Comparison of ENCODE assay signal across 8 cellular contexts in the genomic region with DNA sequence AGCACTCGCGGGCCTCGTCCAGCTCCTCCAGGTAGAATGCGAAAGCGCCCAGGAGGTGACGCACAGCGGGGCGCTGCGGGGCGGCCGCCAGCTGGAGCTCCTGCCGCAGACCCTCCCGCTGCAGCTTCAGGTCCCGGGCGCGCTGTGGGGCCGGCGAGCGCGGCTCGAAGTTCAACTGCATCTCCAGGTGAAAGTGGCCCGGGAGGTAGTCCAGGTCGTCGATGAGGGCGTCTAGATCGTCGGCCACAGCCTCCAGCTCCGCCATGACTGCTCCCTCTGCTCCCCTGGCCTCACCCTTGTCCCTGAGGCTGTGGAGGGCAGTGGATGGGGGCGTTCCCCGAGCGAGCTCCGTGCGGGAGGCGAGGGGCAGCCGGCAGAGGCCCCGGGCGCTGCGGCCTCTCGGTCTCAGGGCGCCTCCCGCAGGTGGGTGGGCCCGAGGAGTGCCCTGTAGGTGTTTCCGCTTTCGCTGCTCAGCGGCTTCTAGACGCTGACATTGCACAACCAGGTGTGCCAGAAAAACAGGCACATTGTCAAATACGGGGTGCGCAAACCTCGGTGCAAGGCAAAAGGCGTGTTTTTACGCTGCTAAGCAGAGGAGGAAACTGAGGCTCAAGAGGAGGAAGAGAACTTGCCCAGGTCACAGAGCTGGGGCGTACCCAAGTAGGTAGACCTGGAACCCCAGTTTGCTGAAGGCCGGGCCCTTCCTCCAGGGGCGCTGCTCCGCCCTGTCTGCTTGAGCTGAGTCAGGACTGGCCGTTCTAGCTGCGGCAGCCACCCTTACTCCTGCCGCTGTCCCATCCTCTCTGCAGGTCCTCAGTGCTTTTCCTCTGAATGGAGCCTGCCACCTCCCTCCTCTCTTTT. TPM values are rescaled to one million over a fixed set of nuclear protein-coding genes. Genes with fewer than 3 reads are reported as not detected.
A peak's percentile ranks its signal among the peaks of the same experiment; 100 is the strongest.
DNase-seq lines count a peak whose midpoint lies in the region; ATAC-seq, FAIRE-seq and TF ChIP-seq lines count a peak whose summit lies in the region.

A gene (minus strand): TSS at position 425 of the 861 bp plus-strand sequence. CDS start 160 bp downstream, at position 265.

- DNase-seq in A549 (ENCODE audit: low read depth in 1 of 2, low spot score in 1 of 2) (no peak), T-helper 17 cell (peak; percentile 50 to 59 (median 58)), astrocyte of the hippocampus (ENCODE audit: low read depth, low spot score) (peak; percentile 18), kidney epithelial cell (ENCODE audit: low read depth) (no peak), T1000 (lab: John Stamatoyannopoulos, UW) (no peak)
- peak; percentile 58 to 61 for DNase-seq in stimulated activated CD4-positive, alpha-beta T cell treated with anti-CD3 and anti-CD28 coated beads, Interleukin-4, amount 100 ng/mL, for 48 hours (ENCODE audit: low read depth in 2 of 2)

- TF ChIP-seq EP300 in A549 (IDR thresholded peaks at IDR 0.05) = no peak

- H3K27me3 Mint-ChIP-seq in T-helper 17 cell = no peaks in the 10 kb centered on the region

- POLR2A ChIA-PET in A549 (lab: Yijun Ruan, JAX) = no interaction called here

- CTCF ChIA-PET in A549 (lab: Yijun Ruan, JAX) = interaction anchor here (1.1 to 1.2 kb wide), 4 partner anchors 8 to 221 kb away, joined by 3 to 4 read pairs (median 3); no protein-coding TSS in a partner anchor

- H3K4me1 ChIP-seq in A549 = peaks cover 7% of the 10 kb centered on the region; the same call in 2 of the 3 replicates

- H3K4me3 ChIP-seq in A549 = no peak within 1 kb of the TSS
- H3K4me3 ChIP-seq in kidney epithelial cell (ENCODE audit: low read depth, low read length) = peak within 1 kb of the TSS; percentile 29

- no peaks in the 10 kb centered on the region for H3K9me3 ChIP-seq in A549
- no peaks in the 10 kb centered on the region for H3K9me3 ChIP-seq in T-helper 17 cell (ENCODE audit: control insufficient read depth, low read length, poor library complexity, severe bottlenecking)

- peaks cover 54% of the 10 kb centered on the region for H3K4me1 Mint-ChIP-seq in T-helper 17 cell

- ATAC-seq in A549 = peak; percentile 61 to 80; a peak in 4 of 6 replicates
- peak; percentile 82 for ATAC-seq in HG03280 (IDR thresholded peaks at IDR 0.05; ENCODE audit: unreplicated experiment)
- peak; percentile 91 for ATAC-seq in T-helper 17 cell

- H3K27me3 ChIP-seq in kidney epithelial cell (ENCODE audit: control insufficient read depth, insufficient read depth, low read length) = peaks cover 14% of the 10 kb centered on the region

- no peak within 1 kb of the TSS for H3K4me2 ChIP-seq in A549

- TF ChIP-seq POLR2A in A549 (IDR thresholded peaks at IDR 0.05; ENCODE audit: low read length) (no peak), GM19099 (IDR thresholded peaks at IDR 0.05; ENCODE audit: extremely low read depth, insufficient read length, low read depth) (peak; percentile 42)

- FAIRE-seq in A549 (lab: Jason Lieb, UNC) = no peak

- no peak for TF ChIP-seq RAD21 in A549 (conservative IDR thresholded peaks at IDR 0.05 in 1 of 2, IDR thresholded peaks at IDR 0.05 in 1 of 2)

- TF ChIP-seq CTCF in A549 (IDR thresholded peaks at IDR 0.05) (no peak), kidney epithelial cell (IDR thresholded peaks at IDR 0.05; ENCODE audit: insufficient read depth, low read length, poor library complexity, severe bottlenecking) (peak; percentile 53)

- H3K36me3 ChIP-seq in kidney epithelial cell (ENCODE audit: control insufficient read depth, insufficient read depth, low read length) = no peaks in the 10 kb centered on the region

- no peaks in the 10 kb centered on the region for H3K36me3 Mint-ChIP-seq in T-helper 17 cell (ENCODE audit: low read depth)

- WGBS in A549 (ENCODE audit: missing lambda C conversion rate) = 67% methylated on average over 16 of the region's 58 CpGs

- peak within 1 kb of the TSS; percentile 93 for H3K4me3 Mint-ChIP-seq in T-helper 17 cell

- H3K27ac ChIP-seq in A549 = no peak within 1 kb of the TSS

- peak within 1 kb of the TSS; percentile 90 for H3K27ac Mint-ChIP-seq in T-helper 17 cell

TF ChIP-seq in A549, 52 proteins besides CTCF, POLR2A, EP300 and RAD21:
- TF ChIP-seq BHLHE40 (IDR thresholded peaks at IDR 0.05; ENCODE audit: low read depth, low read length) = no peak
- no peak for TF ChIP-seq FOSL2 (IDR thresholded peaks at IDR 0.05)
- no peak for TF ChIP-seq FOSL2 (CRISPR knock-in tag; IDR thresholded peaks at IDR 0.05)
- no peak for TF ChIP-seq MAZ (IDR thresholded peaks at IDR 0.05; ENCODE audit: borderline replicate concordance, low read depth, low read length)
- no peak for TF ChIP-seq TFCP2L1 (CRISPR knock-in tag; IDR thresholded peaks at IDR 0.05)
- TF ChIP-seq HEYL (CRISPR knock-in tag; IDR thresholded peaks at IDR 0.05) = no peak
- no peak for TF ChIP-seq HOXB5 (CRISPR knock-in tag; IDR thresholded peaks at IDR 0.05)
- no peak for TF ChIP-seq ZSCAN20 (CRISPR knock-in tag; IDR thresholded peaks at IDR 0.05)
- TF ChIP-seq, protein P1, sequence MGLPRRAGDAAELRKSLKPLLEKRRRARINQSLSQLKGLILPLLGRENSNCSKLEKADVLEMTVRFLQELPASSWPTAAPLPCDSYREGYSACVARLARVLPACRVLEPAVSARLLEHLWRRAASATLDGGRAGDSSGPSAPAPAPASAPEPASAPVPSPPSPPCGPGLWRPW (IDR thresholded peaks at IDR 0.05) = no peak
- no peak for TF ChIP-seq NR3C1 (IDR thresholded peaks at IDR 0.05)
- no peak for TF ChIP-seq ZC3H11A (IDR thresholded peaks at IDR 0.05)
- no peak for TF ChIP-seq TP53 (CRISPR knock-in tag; IDR thresholded peaks at IDR 0.05)
- TF ChIP-seq RCOR1 (IDR thresholded peaks at IDR 0.05; ENCODE audit: low read depth, low read length) = no peak
- TF ChIP-seq ZNF302 (CRISPR knock-in tag; IDR thresholded peaks at IDR 0.05) = no peak
- TF ChIP-seq FOSB (CRISPR knock-in tag; IDR thresholded peaks at IDR 0.05) = no peak
- TF ChIP-seq RARB (CRISPR knock-in tag; IDR thresholded peaks at IDR 0.05) = no peak
- no peak for TF ChIP-seq RNF2 (IDR thresholded peaks at IDR 0.05; ENCODE audit: borderline replicate concordance, low read depth)
- TF ChIP-seq, protein P2, sequence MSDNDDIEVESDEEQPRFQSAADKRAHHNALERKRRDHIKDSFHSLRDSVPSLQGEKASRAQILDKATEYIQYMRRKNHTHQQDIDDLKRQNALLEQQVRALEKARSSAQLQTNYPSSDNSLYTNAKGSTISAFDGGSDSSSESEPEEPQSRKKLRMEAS (IDR thresholded peaks at IDR 0.05) = no peak

RNA-seq across cellular contexts. Expression of the gene that starts here (rescaled TPM):
- polyA plus RNA-seq in A549 (2011; rRNA removed) (not detected in 2 replicates), A549 (2017; fragmentation: RNase III; extraction: RNeasy Plus Mini Kit Qiagen cat#74134 plus additional on column Dnase treatment) (not detected in 3 replicates)
- not detected in 2 replicates for polyA plus RNA-seq in A549 (2012; cell fraction: cytosol; rRNA removed)
- polyA plus RNA-seq in A549 (2012; cell fraction: nucleus; rRNA removed) = not detected in 2 replicates
- polyA minus RNA-seq in A549 (2011; rRNA and poly(A)+ RNA removed) = not detected in 2 replicates
- total RNA-seq in T-helper 17 cell (10 to 100 TPM; 10.4 to 11.2 TPM), kidney epithelial cell (5.3 and 5.7 TPM in 2 replicates)

Comparison
In these comparisons a context has a peak if more than half of its experiments do, and no peak if none do; other contexts are left out.
1. Peak in ATAC-seq in A549; RNA of the gene not detected or under 1 TPM.
2. DNase-seq: peak in T-helper 17 cell (3 of 3), astrocyte of the hippocampus (single experiment) and stimulated activated CD4-positive, alpha-beta T cell treated with anti-CD3 and anti-CD28 coated beads, Interleukin-4, amount 100 ng/mL, for 48 hours (2 of 2); none in A549 (0 of 2), kidney epithelial cell (single experiment) and T1000 (single experiment).
3. Peak in every context shown above with its lines, with median percentiles within 50 percentile points of each other: ATAC-seq.